In the genomic region with DNA sequence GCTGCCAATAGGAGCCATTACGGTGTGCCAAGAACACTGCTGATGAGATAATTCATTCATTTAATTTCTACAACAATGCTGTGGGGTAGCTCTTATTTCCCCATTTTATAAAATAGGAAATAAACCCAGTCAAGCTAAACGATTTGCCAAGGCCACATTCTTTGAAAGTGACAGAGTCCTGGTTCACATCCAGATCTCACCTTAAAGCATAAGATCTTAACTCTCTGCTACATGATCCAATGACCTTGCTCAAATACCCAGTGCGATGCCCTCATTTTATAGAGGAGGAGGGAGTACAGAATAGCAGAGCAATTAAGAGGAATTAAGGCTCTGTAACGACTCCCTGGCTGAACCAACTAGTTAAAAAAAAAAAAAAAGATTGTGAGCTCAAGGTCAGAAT, we compare ENCODE assay signal across 12 cellular contexts. TPM values are rescaled to one million over a fixed set of nuclear protein-coding genes. Genes with fewer than 3 reads are reported as not detected.
DNase-seq lines count a peak whose midpoint lies in the region; ATAC-seq and TF ChIP-seq lines count a peak whose summit lies in the region.
"Had no signal": no experiment of that assay in that cellular context is flagged by ENCODE, and none has a peak within 500 bp of the region (broad histone marks: within the 10 kb centered on the region; RNA-seq: fewer than 3 reads in every experiment).

No MANE protein-coding gene starts in this region.

- dilution Hi-C loops in mammary epithelial cell (cut with HindIII; ENCODE audit: low sequenced_read_pairs), result no loop called here

- TSS peak; percentile 24 for BruUV-seq in mammary epithelial cell (replicated peaks; lab: Mats Ljungman, UMichigan)

- TF ChIP-seq CTCF in mammary epithelial cell (conservative IDR thresholded peaks at IDR 0.05 in 1 of 2, IDR thresholded peaks at IDR 0.05 in 1 of 2; ENCODE audit: extremely low read depth in 1 of 2, insufficient read depth in 1 of 2, low read depth in 1 of 2, low read length in 2 of 2), result no peak
- no peak for TF ChIP-seq CTCF in neutrophil (IDR thresholded peaks at IDR 0.05)

- peak overlapping the region; percentile 96 for H3K9ac ChIP-seq in mammary epithelial cell (ENCODE audit: insufficient read depth, low read length)
- H3K9ac ChIP-seq: neural progenitor cell had no signal

- H3K4me3 ChIP-seq in mammary epithelial cell (replicated peaks in 1 of 3; ENCODE audit: insufficient read depth in 1 of 3, low read depth in 2 of 3, low read length in 3 of 3) (peak overlapping the region in 1 of 3 experiments; percentile 17), neutrophil (ENCODE audit: low read depth in 1 of 2, low read length in 1 of 2) (no peak overlapping the region)
- H3K4me3 ChIP-seq: neural progenitor cell, SJCRH30 had no signal

- ATAC-seq in HG02938 (IDR thresholded peaks at IDR 0.05; ENCODE audit: unreplicated experiment), result no peak
- no peak for ATAC-seq in GM21529 (IDR thresholded peaks at IDR 0.05; ENCODE audit: unreplicated experiment)

- H3K79me2 ChIP-seq in mammary epithelial cell (ENCODE audit: insufficient read depth, low read length), result no peaks in the 10 kb centered on the region

- H3K4me2 ChIP-seq in mammary epithelial cell (ENCODE audit: insufficient read depth, low read depth, low read length), result peak overlapping the region; percentile 68
- H3K4me2 ChIP-seq: neural progenitor cell had no signal

- CTCF ChIA-PET in mammary epithelial cell (lab: Charles Lee; ENCODE audit: low non-redundant PET), result no interaction called here

- no peaks in the 10 kb centered on the region for H3K9me3 ChIP-seq in mammary epithelial cell (replicated peaks; ENCODE audit: insufficient read depth, low read length)
- no peaks in the 10 kb centered on the region for H3K9me3 ChIP-seq in neutrophil
- H3K9me3 ChIP-seq: SJCRH30 had no signal

- WGBS in mammary epithelial cell (ENCODE audit: low coverage, missing lambda C conversion rate), result 7% methylated on average over 4 of the region's 4 CpGs

- H3K27ac ChIP-seq in mammary epithelial cell (ENCODE audit: insufficient read depth, low read depth, low read length) (peak overlapping the region; percentile 100), neutrophil (peak overlapping the region; percentile 70)
- H3K27ac ChIP-seq: neural progenitor cell had no signal

- H3K36me3 ChIP-seq in mammary epithelial cell (ENCODE audit: insufficient read depth, low read length), result no peaks in the 10 kb centered on the region
- no peaks in the 10 kb centered on the region for H3K36me3 ChIP-seq in neutrophil
- H3K36me3 ChIP-seq: neural progenitor cell, SJCRH30 had no signal

- intact Hi-C loops in mammary epithelial cell (cut with micrococcal nuclease), result loop anchor here (1.0 to 5.0 kb wide), 3 partner anchors 20 to 452 kb away; no protein-coding TSS in a partner anchor

- no peaks in the 10 kb centered on the region for H3K27me3 ChIP-seq in mammary epithelial cell (ENCODE audit: insufficient read depth, low read length)
- H3K27me3 ChIP-seq in neutrophil, result no peaks in the 10 kb centered on the region
- H3K27me3 ChIP-seq: neural progenitor cell, SJCRH30 had no signal

- H4K20me1 ChIP-seq in mammary epithelial cell (ENCODE audit: insufficient read depth, low read length), result no peaks in the 10 kb centered on the region

- peak overlapping the region; percentile 5 for H2AFZ ChIP-seq in mammary epithelial cell (ENCODE audit: low read depth, low read length)
- H2AFZ ChIP-seq: neural progenitor cell had no signal

- H3K4me1 ChIP-seq in mammary epithelial cell (ENCODE audit: insufficient read depth, low read length), result peaks cover 68% of the 10 kb centered on the region
- H3K4me1 ChIP-seq in neutrophil (ENCODE audit: control insufficient read depth in 1 of 2, insufficient read depth in 1 of 2, low read depth in 1 of 2, low read length in 1 of 2), result peaks cover 50% of the 10 kb centered on the region in 2 experiments
- H3K4me1 ChIP-seq: neural progenitor cell had no signal

- peak; percentile 74 for DNase-seq in GF-D8 (lab: John Stamatoyannopoulos, UW)
- peak; percentile 21 for DNase-seq in NCI-H82 treated with DMSO at 0.1 percent for 48 hours (lab: John Stamatoyannopoulos, UW; ENCODE audit: unreplicated experiment)
- peak; percentile 47 for DNase-seq in mammary epithelial cell
- no peak for DNase-seq in cerebellar nuclear complex (lab: John Stamatoyannopoulos, UW)
- no peak for DNase-seq in NCI-H2227 treated with DMSO at 0.1 percent for 48 hours (lab: John Stamatoyannopoulos, UW)
- DNase-seq: NCI-H2029 treated with DMSO at 0.1 percent for 48 hours, SJCRH30 had no signal

- in situ Hi-C loops in mammary epithelial cell (cut with MboI; ENCODE audit: low sequenced_read_pairs in 2 of 2), result no loop called here

RNA-seq across cellular contexts. Expression of a gene that starts 5.0 kb away (rescaled TPM):
- under 1 TPM; 0.07 to 0.17 TPM for total RNA-seq in mammary epithelial cell
- polyA plus RNA-seq in mammary epithelial cell, result 0.06 TPM
- polyA minus RNA-seq in mammary epithelial cell, result not detected
- total RNA-seq: activated CD4-positive, alpha-beta memory T cell treated with anti-CD3 and anti-CD28 coated beads for 36 hours had no signal

RNA-seq across cellular contexts. Expression of a gene that starts 21.0 kb away (rescaled TPM):
- total RNA-seq in mammary epithelial cell, result 10 to 100 TPM; 18.1 to 63.2 TPM
- 12.8 TPM for polyA plus RNA-seq in mammary epithelial cell
- polyA minus RNA-seq in mammary epithelial cell, result 39.1 TPM

Comparison
In these comparisons a context has a peak if more than half of its experiments do, and no peak if none do; other contexts are left out.
1. DNase-seq: peak in GF-D8 (single experiment), NCI-H82 treated with DMSO at 0.1 percent for 48 hours (single experiment) and mammary epithelial cell (single experiment); none in cerebellar nuclear complex (0 of 2) and NCI-H2227 treated with DMSO at 0.1 percent for 48 hours (single experiment).